ENCODE assay signal across 5 cellular contexts in the genomic region with DNA sequence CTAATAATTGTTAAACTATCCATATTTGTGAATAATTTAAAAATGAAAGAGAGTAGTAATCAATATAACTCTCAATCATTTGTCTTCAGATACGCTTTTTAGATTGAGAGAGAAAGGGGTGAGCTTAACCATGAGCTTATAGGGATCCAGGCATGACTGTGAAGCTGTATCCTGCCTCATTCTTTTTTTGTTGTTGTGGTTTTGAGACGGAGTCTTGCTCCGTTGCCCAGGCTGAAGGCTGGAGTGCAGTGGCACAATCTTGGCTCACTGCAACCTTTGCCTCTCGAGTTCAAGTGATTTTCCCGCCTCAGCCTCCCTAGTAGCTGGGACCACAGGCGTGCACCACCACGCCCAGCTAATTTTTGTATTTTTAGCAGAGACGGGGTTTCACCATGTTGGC. TPM values are rescaled to one million over a fixed set of nuclear protein-coding genes. Genes with fewer than 3 reads are reported as not detected.
"Had no signal": no experiment of that assay in that cellular context is flagged by ENCODE, and none has a peak within 500 bp of the region (broad histone marks: within the 10 kb centered on the region; RNA-seq: fewer than 3 reads in every experiment).

No MANE protein-coding gene starts in this region.

RNA-seq across cellular contexts. Expression of a gene that starts 44.0 kb away (rescaled TPM):
- total RNA-seq: activated naive CD8-positive, alpha-beta T cell treated with anti-CD3 and anti-CD28 coated beads, Interleukin-2, amount 10 ng/mL, durations not matched to agents 7 days and 5 days; ascending aorta; LHCN-M2; Right ventricle myocardium inferior; SK-MEL-5 had no signal
